ENCODE assay signal across 8 cellular contexts in the genomic region with DNA sequence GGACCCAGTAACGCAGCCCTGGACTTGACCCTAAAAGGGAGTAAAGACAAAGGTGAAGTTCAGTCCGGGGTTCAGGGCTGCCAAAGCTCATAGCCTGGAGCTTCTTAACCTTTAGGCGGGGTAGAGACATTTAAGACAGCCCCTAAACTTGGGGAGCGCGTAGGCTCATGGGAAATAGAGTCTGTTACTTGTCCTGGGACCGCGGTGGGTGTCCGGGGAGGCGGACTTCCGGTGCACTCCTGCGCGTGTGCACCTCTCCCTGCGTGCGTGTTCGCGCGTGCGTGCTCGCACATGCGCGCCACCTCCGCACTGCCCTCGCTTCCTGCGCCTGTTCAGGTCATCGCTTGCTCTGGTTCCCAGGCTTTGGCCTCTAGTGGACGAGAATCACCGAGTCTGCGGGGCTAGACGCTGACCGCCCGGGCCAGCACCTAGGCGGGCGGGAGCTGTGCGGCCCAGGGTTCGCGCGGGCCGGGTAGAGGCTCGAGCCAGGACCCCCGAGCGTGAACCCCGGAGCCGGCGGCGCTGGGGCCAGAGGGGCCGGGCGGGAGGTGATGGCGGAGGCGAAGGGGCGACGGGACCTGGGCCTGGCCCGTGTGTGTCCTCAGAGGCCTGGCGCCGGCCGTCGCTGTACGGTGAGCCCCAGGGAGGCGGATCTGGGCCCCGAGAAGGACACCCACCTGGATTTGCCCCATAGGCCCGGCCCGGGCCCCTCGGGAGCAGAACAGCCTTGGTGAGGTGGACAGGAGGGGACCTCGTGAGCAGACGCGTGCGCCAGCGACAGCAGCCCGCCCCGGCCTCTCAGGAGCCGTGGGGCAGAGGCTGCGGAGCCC. TPM values are rescaled to one million over a fixed set of nuclear protein-coding genes. Genes with fewer than 3 reads are reported as not detected.
A peak's percentile ranks its signal among the peaks of the same experiment; 100 is the strongest.
DNase-seq lines count a peak whose midpoint lies in the region; ATAC-seq, FAIRE-seq and TF ChIP-seq lines count a peak whose summit lies in the region.
"Not testable (repeated sequence)": the region's sequence is repeated elsewhere in the genome, so short reads cannot be mapped to it uniquely, and the experiment has no call there.

No MANE protein-coding gene starts in this region.

- not testable (repeated sequence) for FAIRE-seq in kidney (lab: Jason Lieb, UNC)

- peak overlapping the region; percentile 55 to 65 for H3K9ac ChIP-seq in kidney (ENCODE audit: low read length in 2 of 2)

- H3K27ac ChIP-seq in kidney (ENCODE audit: low read depth in 2 of 2, low read length in 2 of 2), result peak overlapping the region; percentile 80 to 82

- TF ChIP-seq CTCF in kidney (IDR thresholded peaks at IDR 0.05; ENCODE audit: borderline replicate concordance, extremely low read depth, insufficient read depth), result not testable (repeated sequence)

- H3K36me3 ChIP-seq in kidney (ENCODE audit: control insufficient read depth in 1 of 2, insufficient read depth in 2 of 2, low read length in 2 of 2), result not testable (repeated sequence)

- peak; percentile 90 for DNase-seq in AG20443 (ENCODE audit: low spot score)
- peak; percentile 24 to 65 for DNase-seq in NCI-H446 (lab: John Stamatoyannopoulos, UW)
- DNase-seq in cerebellar nuclear complex (lab: John Stamatoyannopoulos, UW), result peak; percentile 26 to 36
- peak; percentile 97 for DNase-seq in kidney
- DNase-seq in stimulated activated CD4-positive, alpha-beta T cell treated with anti-CD3 and anti-CD28 coated beads, Interleukin-12 subunit alpha, Interleukin-12 subunit beta, amount 100 ng/mL, for 48 hours (ENCODE audit: low read depth in 2 of 3, low spot score in 1 of 3), result peak; percentile 78 to 88 (median 82)

- peak overlapping the region; percentile 70 to 72 for H3K4me3 ChIP-seq in kidney (ENCODE audit: low read length in 2 of 2)

- peak; percentile 99 for ATAC-seq in GM19043 (IDR thresholded peaks at IDR 0.05; ENCODE audit: low read depth, unreplicated experiment)
- ATAC-seq in HG03342 (IDR thresholded peaks at IDR 0.05; ENCODE audit: unreplicated experiment), result peak; percentile 100
- ATAC-seq in activated CD4-positive, CD25-positive, alpha-beta regulatory T cell treated with anti-CD3 and anti-CD28 coated beads, Interleukin-2, amount 50 U/mL, for 24 hours, result peak; percentile 99 to 100

- H3K4me1 ChIP-seq in kidney (ENCODE audit: control insufficient read depth in 1 of 2, insufficient read depth in 1 of 2, low read depth in 1 of 2, low read length in 2 of 2), result not testable (repeated sequence)

- not testable (repeated sequence) for H3K9me3 ChIP-seq in kidney (ENCODE audit: control insufficient read depth in 1 of 2, low read length in 2 of 2)

- intact Hi-C loops in kidney (cut with DNase I), result not testable (repeated sequence)

RNA-seq across cellular contexts. Expression of a gene that starts 6.1 kb away (rescaled TPM):
- total RNA-seq in kidney, result 0.31 TPM
- not detected for polyA plus RNA-seq in kidney (ENCODE audit: insufficient read depth, low read depth, low replicate concordance)

RNA-seq across cellular contexts. Expression of a gene that starts 38.9 kb away (rescaled TPM):
- total RNA-seq in kidney, result 1.9 TPM
- polyA plus RNA-seq in kidney (ENCODE audit: insufficient read depth, low read depth, low replicate concordance), result 0.15 TPM

Comparison
In these comparisons a context has a peak if more than half of its experiments do, and no peak if none do; other contexts are left out.
1. Peak in every context shown above with its lines: DNase-seq, ATAC-seq, H3K4me3 ChIP-seq and H3K27ac ChIP-seq.
2. DNase-seq: peak in every context shown above with its lines; median percentile 97 in kidney; 90 in AG20443; 82 in stimulated activated CD4-positive, alpha-beta T cell treated with anti-CD3 and anti-CD28 coated beads, Interleukin-12 subunit alpha, Interleukin-12 subunit beta, amount 100 ng/mL, for 48 hours; 44 in NCI-H446; 31 in cerebellar nuclear complex.